17 cellular contexts compared by ENCODE assay signal in the genomic region with DNA sequence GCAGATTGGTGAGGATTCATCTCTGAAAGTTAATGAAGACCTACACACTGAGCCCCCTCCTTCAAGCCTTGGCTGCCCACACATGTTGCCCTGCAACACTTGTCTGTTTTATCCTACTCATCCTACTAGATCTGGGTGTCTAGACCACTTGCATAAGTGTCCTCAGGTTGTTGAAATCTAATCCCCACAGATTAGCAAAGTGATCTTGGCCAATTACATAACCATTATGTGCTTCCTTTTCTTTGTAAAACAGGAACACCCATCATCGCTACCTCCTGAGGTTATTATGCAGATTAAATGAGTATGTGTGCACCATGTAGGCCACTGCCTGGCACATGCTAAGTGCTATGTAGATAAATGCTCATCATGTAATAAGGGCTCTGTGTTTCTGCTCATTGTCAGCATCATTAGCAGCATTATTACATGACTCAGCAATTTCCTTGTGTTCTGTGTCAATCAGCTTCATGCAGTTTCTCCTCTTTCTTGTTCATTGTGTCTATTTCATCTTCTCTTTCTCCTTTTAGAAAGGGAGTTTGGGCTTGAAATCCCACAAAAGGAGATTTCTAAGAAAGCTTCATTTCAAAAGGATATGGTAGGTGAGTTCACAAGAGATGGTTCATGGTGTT. TPM values are rescaled to one million over a fixed set of nuclear protein-coding genes. Genes with fewer than 3 reads are reported as not detected.
"Had no signal": no experiment of that assay in that cellular context is flagged by ENCODE, and none has a peak within 500 bp of the region (broad histone marks: within the 10 kb centered on the region; RNA-seq: fewer than 3 reads in every experiment).

No MANE protein-coding gene starts in this region.

- H3K27ac ChIP-seq: coronary artery, WERI-Rb-1 had no signal

- H3K4me3 ChIP-seq: coronary artery, smooth muscle cell had no signal

- DNase-seq: activated CD4-positive, alpha-beta T cell treated with anti-CD3 and anti-CD28 coated beads for 36 hours; activated CD8-positive, alpha-beta memory T cell treated with anti-CD3 and anti-CD28 coated beads, Interleukin-2, amount 50 U/mL, for 48 hours; activated CD8-positive, alpha-beta T cell treated with anti-CD3 and anti-CD28 coated beads for 36 hours; activated naive CD4-positive, alpha-beta T cell treated with anti-CD3 and anti-CD28 coated beads for 36 hours; central memory CD4-positive, alpha-beta T cell; effector CD4-positive, alpha-beta T cell; foreskin melanocyte; left cardiac atrium; naive B cell; right cardiac atrium; stimulated activated naive B cell treated with anti-CD40 and anti-IgM and Interleukin-4, amounts not matched to agents 10 μg/mL and 1 μg/mL and 100 μg/mL, for 72 hours; trophoblast cell; WERI-Rb-1 had no signal

RNA-seq across cellular contexts. Expression of gene SIGLEC5, which starts 44.0 kb away (rescaled TPM):
- total RNA-seq: activated CD4-positive, alpha-beta T cell treated with anti-CD3 and anti-CD28 coated beads for 36 hours; activated CD8-positive, alpha-beta T cell treated with anti-CD3 and anti-CD28 coated beads for 36 hours; lung microvascular endothelial cell; progenitor cell of endocrine pancreas; smooth muscle cell had no signal
- polyA plus RNA-seq: right cardiac atrium, smooth muscle cell had no signal

RNA-seq across cellular contexts. Expression of gene SIGLEC6, which starts 54.7 kb away (rescaled TPM):
- total RNA-seq: activated CD4-positive, alpha-beta T cell treated with anti-CD3 and anti-CD28 coated beads for 36 hours; activated CD8-positive, alpha-beta T cell treated with anti-CD3 and anti-CD28 coated beads for 36 hours; activated naive CD4-positive, alpha-beta T cell treated with anti-CD3 and anti-CD28 coated beads for 36 hours; lung microvascular endothelial cell; progenitor cell of endocrine pancreas had no signal
- polyA plus RNA-seq: right cardiac atrium, smooth muscle cell had no signal
